Comparison of ENCODE assay signal across 8 cellular contexts in the genomic region with DNA sequence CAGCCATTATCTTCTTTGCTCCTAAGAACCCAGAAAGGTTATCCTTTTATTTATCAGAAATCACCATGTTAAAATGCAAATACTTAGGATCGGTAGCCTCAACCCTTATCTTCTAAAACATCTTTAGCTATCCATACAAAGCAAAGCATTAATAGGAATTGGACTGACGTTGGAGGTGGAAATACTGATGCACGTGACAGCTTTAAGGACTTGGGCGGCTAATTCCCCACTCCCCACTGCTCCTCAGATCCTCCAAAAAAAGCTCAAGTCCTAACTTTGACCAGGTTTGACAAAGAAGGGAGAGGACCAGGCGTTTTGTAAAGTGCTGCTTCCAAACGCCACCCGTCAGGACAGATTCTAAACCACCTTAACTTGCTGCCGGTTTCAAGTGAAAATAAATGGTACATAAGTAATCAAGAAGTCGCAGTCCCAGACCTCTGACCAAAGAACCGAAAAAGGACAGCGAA. TPM values are rescaled to one million over a fixed set of nuclear protein-coding genes. Genes with fewer than 3 reads are reported as not detected.
DNase-seq lines count a peak whose midpoint lies in the region; TF ChIP-seq lines count a peak whose summit lies in the region.

No MANE protein-coding gene starts in this region.

- BruUV-seq in A673 (replicated peaks; lab: Mats Ljungman, UMichigan) = no TSS peak

- H4K8ac ChIP-seq in mesendoderm (ENCODE audit: low read depth, low read length) = no peak overlapping the region

- H3K56ac ChIP-seq in mesendoderm (ENCODE audit: low read length) = peak overlapping the region; percentile 87

- intact Hi-C loops in A673 (cut with micrococcal nuclease; ENCODE audit: unreplicated experiment) = no loop called here

- CTCF ChIA-PET in A673 (lab: Charles Lee) = no interaction called here

- H3K23ac ChIP-seq in mesendoderm (ENCODE audit: low read length) = no peak overlapping the region

- TF ChIP-seq CTCF in A673 (conservative IDR thresholded peaks at IDR 0.05; ENCODE audit: low read depth, low read length) = no peak
- no peak for TF ChIP-seq CTCF in cardiac fibroblast (IDR thresholded peaks at IDR 0.05; ENCODE audit: low read depth, low read length)
- TF ChIP-seq CTCF in GM13976 (IDR thresholded peaks at IDR 0.05; ENCODE audit: borderline replicate concordance, control extremely low read depth, extremely low read depth, insufficient read depth, missing control alignments) = no peak

- H3K27me3 ChIP-seq in A673 (replicated peaks; ENCODE audit: insufficient read depth, low read depth, low read length, poor library complexity) (no peaks in the 10 kb centered on the region), mesendoderm (ENCODE audit: insufficient read depth, low read length, poor library complexity) (no peaks in the 10 kb centered on the region)

- no peaks in the 10 kb centered on the region for H3K79me1 ChIP-seq in mesendoderm (ENCODE audit: low read length)

- peak overlapping the region; percentile 69 for H2BK5ac ChIP-seq in mesendoderm (ENCODE audit: low read length)

- no peak overlapping the region for H2BK120ac ChIP-seq in mesendoderm (ENCODE audit: low read depth, low read length)

- peaks cover 25% of the 10 kb centered on the region for H3K79me2 ChIP-seq in mesendoderm (ENCODE audit: control insufficient read depth, insufficient read depth, low read length)

- no CpG with 5 or more reads among the region's 11 CpGs for WGBS in mesendoderm (ENCODE audit: extremely low coverage, insufficient coverage, low lambda C conversion rate)

- in situ Hi-C loops in GM13976 (cut with MboI; ENCODE audit: low sequenced_read_pairs, unreplicated experiment) = no loop called here

- DNase-seq in A673 (ENCODE audit: low spot score) (no peak), cardiac fibroblast (ENCODE audit: low read depth in 2 of 2) (no peak), mesendoderm (no peak), DMS79 (lab: John Stamatoyannopoulos, UW) (no peak), GM13976 (ENCODE audit: low spot score) (no peak), NCI-H510A (lab: John Stamatoyannopoulos, UW) (no peak)
- DNase-seq in activated CD8-positive, alpha-beta memory T cell treated with anti-CD3 and anti-CD28 coated beads, Interleukin-2, amount 50 U/mL, for 4 hours = no peak

- H3K27ac ChIP-seq in A673 (ENCODE audit: low read depth, low read length, poor library complexity, severe bottlenecking) (peak overlapping the region; percentile 92), KOPT-K1 (ENCODE audit: low read depth, low read length, poor library complexity, severe bottlenecking) (peak overlapping the region; percentile 93), mesendoderm (ENCODE audit: low read depth, low read length) (peak overlapping the region; percentile 82)

- H3K4me3 ChIP-seq in A673 (ENCODE audit: low read depth, low read length, poor library complexity, severe bottlenecking) (peak overlapping the region; percentile 87), cardiac fibroblast (replicated peaks in 1 of 2; ENCODE audit: low read depth in 2 of 2, low read length in 2 of 2) (peak overlapping the region; percentile 54 to 62), mesendoderm (ENCODE audit: low read length) (peak overlapping the region; percentile 73)

- H2BK15ac ChIP-seq in mesendoderm (replicated peaks; ENCODE audit: low read depth) = no peak overlapping the region

- POLR2A ChIA-PET in A673 (lab: Charles Lee; ENCODE audit: low non-redundant PET) = no interaction called here

- peak overlapping the region; percentile 64 for H3K18ac ChIP-seq in mesendoderm (ENCODE audit: low read length)

- H3K4me1 ChIP-seq in A673 (ENCODE audit: insufficient read depth, low read length, poor library complexity, severe bottlenecking) (peaks cover 17% of the 10 kb centered on the region), mesendoderm (ENCODE audit: control insufficient read depth, low read depth, low read length) (no peaks in the 10 kb centered on the region)

- H2AK5ac ChIP-seq in mesendoderm (ENCODE audit: low read length) = no peak overlapping the region

- peak overlapping the region; percentile 88 for H3K9ac ChIP-seq in mesendoderm (ENCODE audit: low read length)

- H3K4me2 ChIP-seq in mesendoderm (ENCODE audit: low read length) = peak overlapping the region; percentile 27

- H3K4ac ChIP-seq in mesendoderm (ENCODE audit: low read depth, low read length) = no peak overlapping the region

- H3K36me3 ChIP-seq in A673 (ENCODE audit: insufficient read depth, low read length, poor library complexity, severe bottlenecking) (no peaks in the 10 kb centered on the region), KOPT-K1 (ENCODE audit: insufficient read depth, low read length) (0 out of 2 replicates have a peak, but pooled peaks cover 4% of the 10 kb centered on the region), mesendoderm (ENCODE audit: control insufficient read depth, insufficient read depth, low read length) (no peaks in the 10 kb centered on the region)

- H3K9me3 ChIP-seq in A673 (ENCODE audit: low read depth, low read length, poor library complexity, severe bottlenecking) = no peaks in the 10 kb centered on the region
- H3K9me3 ChIP-seq in KOPT-K1 (ENCODE audit: insufficient read depth, low read length, poor library complexity, severe bottlenecking) = no peaks in the 10 kb centered on the region

- H4K5ac ChIP-seq in mesendoderm (ENCODE audit: low read length) = peak overlapping the region; percentile 21

RNA-seq across cellular contexts. Expression of gene SPCS3, which starts 0.5 kb away (rescaled TPM):
- 118 and 128 TPM in 2 replicates for total RNA-seq in A673 (2021)
- 71.5 TPM for polyA plus RNA-seq in mesendoderm (2013, experiment 1 of 2)
- 69.3 TPM for polyA plus RNA-seq in mesendoderm (2013, experiment 2 of 2)

RNA-seq across cellular contexts. Expression of gene ASB5, which starts 50.2 kb away (rescaled TPM):
- not detected in 2 replicates for total RNA-seq in A673 (2021)
- polyA plus RNA-seq in mesendoderm (2013, experiment 1 of 2) = 2.3 TPM
- 2.3 TPM for polyA plus RNA-seq in mesendoderm (2013, experiment 2 of 2)
